31 cellular contexts compared by ENCODE assay signal in genomic region chr9:126496181-126496576, GRCh38.
"Had no signal": no experiment of that assay in that cellular context is flagged by ENCODE, and none has a peak within 500 bp of the region (broad histone marks: within the 10 kb centered on the region; RNA-seq: fewer than 3 reads in every experiment).

No MANE protein-coding gene starts in this region.

- H3K4me3 ChIP-seq: colonic mucosa, esophagus muscularis mucosa, gastrocnemius medialis had no signal

- H3K9me3 ChIP-seq: colonic mucosa, esophagus muscularis mucosa, gastrocnemius medialis had no signal

- DNase-seq: activated B cell treated with CpG ODN at 0.5 μM for 24 hours; activated CD4-positive, alpha-beta T cell treated with anti-CD3 and anti-CD28 coated beads for 48 hours; activated CD4-positive, alpha-beta T cell treated with anti-CD3 and anti-CD28 coated beads, Interleukin-2, amount 50 U/mL, for 1 hour; activated CD4-positive, alpha-beta T cell treated with anti-CD3 and anti-CD28 coated beads, Interleukin-2, amount 50 U/mL, for 48 hours; activated CD8-positive, alpha-beta memory T cell treated with anti-CD3 and anti-CD28 coated beads for 24 hours; activated CD8-positive, alpha-beta memory T cell treated with anti-CD3 and anti-CD28 coated beads, Interleukin-2, amount 50 U/mL, for 48 hours; activated CD8-positive, alpha-beta T cell treated with anti-CD3 and anti-CD28 coated beads for 36 hours; activated gamma-delta T cell treated with Interleukin-2 at 50 U/mL for 16 hours; activated naive CD4-positive, alpha-beta T cell treated with anti-CD3 and anti-CD28 coated beads, Interleukin-2, amount 50 U/mL, for 16 hours; activated naive CD4-positive, alpha-beta T cell treated with Interleukin-2 at 50 U/mL for 16 hours; activated T-cell treated with anti-CD3 and anti-CD28 coated beads for 4 hours; activated T-cell treated with anti-CD3 and anti-CD28 coated beads, Interleukin-2, amount 50 U/mL, for 24 hours; activated T-cell treated with anti-CD3 and anti-CD28 coated beads, Interleukin-2, amount 50 U/mL, for 72 hours; amniotic stem cell; anterior cingulate cortex; brain microvascular endothelial cell; colonic mucosa; effector CD8-positive, alpha-beta T cell; endodermal cell; erythroblast; foreskin keratinocyte; gastrocnemius medialis; glutamatergic neuron; T-helper 1 cell; T-helper 17 cell; T1000; WERI-Rb-1 had no signal

- H3K36me3 Mint-ChIP-seq: activated naive CD8-positive, alpha-beta T cell had no signal

- H3K4me3 Mint-ChIP-seq: activated B cell treated with CpG ODN at 0.5 μM for 24 hours; activated CD8-positive, alpha-beta T cell treated with anti-CD3 and anti-CD28 coated beads for 36 hours; activated naive CD8-positive, alpha-beta T cell; activated T-cell treated with anti-CD3 and anti-CD28 coated beads, Interleukin-2, amount 50 U/mL, for 24 hours; activated T-cell treated with anti-CD3 and anti-CD28 coated beads, Interleukin-2, amount 50 U/mL, for 72 hours; endodermal cell; T-helper 17 cell; T-helper 2 cell treated with Interferon-gamma antibody and Interleukin-4, amounts not matched to agents 5 μg/mL and 100 μg/mL, for 36 hours had no signal

- H3K27me3 ChIP-seq: brain microvascular endothelial cell, esophagus muscularis mucosa, foreskin keratinocyte, gastrocnemius medialis had no signal

- H3K27ac ChIP-seq: brain microvascular endothelial cell, colonic mucosa, esophagus muscularis mucosa, foreskin keratinocyte, gastrocnemius medialis, WERI-Rb-1 had no signal

- ATAC-seq: activated CD4-positive, CD25-positive, alpha-beta regulatory T cell treated with anti-CD3 and anti-CD28 coated beads, Interleukin-2, amount 50 U/mL, for 24 hours; activated CD8-positive, alpha-beta T cell treated with anti-CD3 and anti-CD28 coated beads for 36 hours; activated T-cell treated with anti-CD3 and anti-CD28 coated beads, Interleukin-2, amount 50 U/mL, for 72 hours; foreskin keratinocyte; gastrocnemius medialis; T-helper 17 cell had no signal

- H3K27ac Mint-ChIP-seq: activated B cell treated with CpG ODN at 0.5 μM for 24 hours; activated CD8-positive, alpha-beta T cell treated with anti-CD3 and anti-CD28 coated beads for 36 hours; activated naive CD8-positive, alpha-beta T cell; activated T-cell treated with anti-CD3 and anti-CD28 coated beads, Interleukin-2, amount 50 U/mL, for 24 hours; activated T-cell treated with anti-CD3 and anti-CD28 coated beads, Interleukin-2, amount 50 U/mL, for 72 hours; endodermal cell; T-helper 17 cell; T-helper 2 cell treated with Interferon-gamma antibody and Interleukin-4, amounts not matched to agents 5 μg/mL and 100 μg/mL, for 36 hours had no signal

- H3K36me3 ChIP-seq: brain microvascular endothelial cell, colonic mucosa, gastrocnemius medialis, WERI-Rb-1 had no signal

- H3K4me1 ChIP-seq: foreskin keratinocyte had no signal

- H3K9me3 Mint-ChIP-seq: activated B cell treated with CpG ODN at 0.5 μM for 24 hours; activated CD8-positive, alpha-beta T cell treated with anti-CD3 and anti-CD28 coated beads for 36 hours; activated T-cell treated with anti-CD3 and anti-CD28 coated beads, Interleukin-2, amount 50 U/mL, for 24 hours; activated T-cell treated with anti-CD3 and anti-CD28 coated beads, Interleukin-2, amount 50 U/mL, for 72 hours; endodermal cell; T-helper 2 cell treated with Interferon-gamma antibody and Interleukin-4, amounts not matched to agents 5 μg/mL and 100 μg/mL, for 36 hours had no signal
